Comparison of ENCODE assay signal across 21 cellular contexts in genomic region chr12:23472329-23472971, GRCh38.
DNase-seq lines count a peak whose midpoint lies in the region; FAIRE-seq and TF ChIP-seq lines count a peak whose summit lies in the region.
"Had no signal": no experiment of that assay in that cellular context is flagged by ENCODE, and none has a peak within 500 bp of the region (broad histone marks: within the 10 kb centered on the region; RNA-seq: fewer than 3 reads in every experiment).

No MANE protein-coding gene starts in this region.

- H3K36me3 Mint-ChIP-seq in type B pancreatic cell: peaks cover 10% of the 10 kb centered on the region
- no peaks in the 10 kb centered on the region for H3K36me3 Mint-ChIP-seq in activated CD4-positive, alpha-beta memory T cell treated with anti-CD3 and anti-CD28 coated beads for 36 hours
- H3K36me3 Mint-ChIP-seq: activated naive CD8-positive, alpha-beta T cell treated with anti-CD3 and anti-CD28 coated beads, Interleukin-2, amount 10 ng/mL, durations not matched to agents 7 days and 5 days; naive thymus-derived CD4-positive, alpha-beta T cell had no signal

- intact Hi-C loops in activated CD4-positive, alpha-beta memory T cell treated with anti-CD3 and anti-CD28 coated beads for 36 hours (cut with micrococcal nuclease): no loop called here

- TF ChIP-seq CTCF in type B pancreatic cell (conservative IDR thresholded peaks at IDR 0.05): no peak

- H3K9me3 Mint-ChIP-seq in type B pancreatic cell: peaks cover 12% of the 10 kb centered on the region
- H3K9me3 Mint-ChIP-seq in activated CD4-positive, alpha-beta memory T cell treated with anti-CD3 and anti-CD28 coated beads for 36 hours: peaks cover 17% of the 10 kb centered on the region

- H3K27me3 Mint-ChIP-seq in type B pancreatic cell: no peaks in the 10 kb centered on the region
- no peaks in the 10 kb centered on the region for H3K27me3 Mint-ChIP-seq in activated CD4-positive, alpha-beta memory T cell treated with anti-CD3 and anti-CD28 coated beads for 36 hours
- H3K27me3 Mint-ChIP-seq: activated CD4-positive, alpha-beta T cell treated with anti-CD3 and anti-CD28 coated beads, Interleukin-2, amount 10 ng/mL, durations not matched to agents 24 days and 14 days; activated T-helper 17 cell treated with anti-CD3 and anti-CD28 coated beads, Interleukin-2, amount 50 U/mL, for 72 hours; naive thymus-derived CD4-positive, alpha-beta T cell had no signal

- no peak for FAIRE-seq in H54 (lab: Jason Lieb, UNC)
- FAIRE-seq: endometrium, GM18507, islet of Langerhans had no signal

- CTCF ChIA-PET in activated CD4-positive, alpha-beta memory T cell treated with anti-CD3 and anti-CD28 coated beads for 36 hours (lab: Charles Lee): no interaction called here

- DNase-seq in NCI-H748 (lab: John Stamatoyannopoulos, UW; ENCODE audit: unreplicated experiment) (peak; percentile 31), NCI-H748 treated with DMSO at 0.1 percent for 48 hours (lab: John Stamatoyannopoulos, UW) (no peak), NCI-H510A treated with DMSO at 0.1 percent for 48 hours (lab: John Stamatoyannopoulos, UW) (peak; percentile 88), epithelial cell of prostate (ENCODE audit: low read depth, low spot score) (peak; percentile 39), type B pancreatic cell (ENCODE audit: extremely low spot score, unreplicated experiment) (no peak), H54 (ENCODE audit: insufficient read length, low spot score) (no peak), NCI-H2081 treated with DMSO at 0.1 percent for 48 hours (lab: John Stamatoyannopoulos, UW) (no peak)
- DNase-seq in activated CD4-positive, alpha-beta memory T cell treated with anti-CD3 and anti-CD28 coated beads for 36 hours: no peak
- DNase-seq: activated CD4-positive, alpha-beta T cell treated with anti-CD3 and anti-CD28 coated beads, Interleukin-2, amount 10 ng/mL, durations not matched to agents 24 days and 14 days; activated naive CD8-positive, alpha-beta T cell treated with anti-CD3 and anti-CD28 coated beads, Interleukin-2, amount 10 ng/mL, durations not matched to agents 7 days and 5 days; BE2C; colonic mucosa; mesenchymal stem cell; naive thymus-derived CD4-positive, alpha-beta T cell; NCI-H1436; NCI-H446 had no signal

- no peaks in the 10 kb centered on the region for H3K4me1 Mint-ChIP-seq in type B pancreatic cell (ENCODE audit: unreplicated experiment)
- H3K4me1 Mint-ChIP-seq in activated CD4-positive, alpha-beta memory T cell treated with anti-CD3 and anti-CD28 coated beads for 36 hours (ENCODE audit: low read depth): no peaks in the 10 kb centered on the region
- H3K4me1 Mint-ChIP-seq: activated CD4-positive, alpha-beta T cell treated with anti-CD3 and anti-CD28 coated beads, Interleukin-2, amount 10 ng/mL, durations not matched to agents 24 days and 14 days; activated naive CD8-positive, alpha-beta T cell treated with anti-CD3 and anti-CD28 coated beads, Interleukin-2, amount 10 ng/mL, durations not matched to agents 7 days and 5 days; activated T-helper 17 cell treated with anti-CD3 and anti-CD28 coated beads, Interleukin-2, amount 50 U/mL, for 72 hours; naive thymus-derived CD4-positive, alpha-beta T cell had no signal

- H3K4me3 Mint-ChIP-seq in type B pancreatic cell: no peak overlapping the region
- no peak overlapping the region for H3K4me3 Mint-ChIP-seq in activated CD4-positive, alpha-beta memory T cell treated with anti-CD3 and anti-CD28 coated beads for 36 hours
- H3K4me3 Mint-ChIP-seq: activated CD4-positive, alpha-beta T cell treated with anti-CD3 and anti-CD28 coated beads, Interleukin-2, amount 10 ng/mL, durations not matched to agents 24 days and 14 days; activated naive CD8-positive, alpha-beta T cell treated with anti-CD3 and anti-CD28 coated beads, Interleukin-2, amount 10 ng/mL, durations not matched to agents 7 days and 5 days; activated T-helper 17 cell treated with anti-CD3 and anti-CD28 coated beads, Interleukin-2, amount 50 U/mL, for 72 hours; naive thymus-derived CD4-positive, alpha-beta T cell had no signal

- H3K27ac Mint-ChIP-seq in type B pancreatic cell: peak overlapping the region; percentile 53
- no peak overlapping the region for H3K27ac Mint-ChIP-seq in activated CD4-positive, alpha-beta memory T cell treated with anti-CD3 and anti-CD28 coated beads for 36 hours
- H3K27ac Mint-ChIP-seq: activated CD4-positive, alpha-beta T cell treated with anti-CD3 and anti-CD28 coated beads, Interleukin-2, amount 10 ng/mL, durations not matched to agents 24 days and 14 days; activated naive CD8-positive, alpha-beta T cell treated with anti-CD3 and anti-CD28 coated beads, Interleukin-2, amount 10 ng/mL, durations not matched to agents 7 days and 5 days; activated T-helper 17 cell treated with anti-CD3 and anti-CD28 coated beads, Interleukin-2, amount 50 U/mL, for 72 hours; naive thymus-derived CD4-positive, alpha-beta T cell had no signal

- peak overlapping the region; percentile 87 for H3K27ac ChIP-seq in epithelial cell of prostate
- H3K27ac ChIP-seq: colonic mucosa, vagina had no signal

- POLR2A ChIA-PET in activated CD4-positive, alpha-beta memory T cell treated with anti-CD3 and anti-CD28 coated beads for 36 hours (lab: Charles Lee): no interaction called here

- no peak for TF ChIP-seq POLR2A in H54 (IDR thresholded peaks at IDR 0.05; ENCODE audit: low read depth, low read length)

Comparison
In these comparisons a context has a peak if more than half of its experiments do, and no peak if none do; other contexts are left out.
1. DNase-seq: peak in NCI-H748 (single experiment), NCI-H510A treated with DMSO at 0.1 percent for 48 hours (single experiment) and epithelial cell of prostate (single experiment); none in NCI-H748 treated with DMSO at 0.1 percent for 48 hours (single experiment), type B pancreatic cell (single experiment), H54 (single experiment), NCI-H2081 treated with DMSO at 0.1 percent for 48 hours (single experiment) and activated CD4-positive, alpha-beta memory T cell treated with anti-CD3 and anti-CD28 coated beads for 36 hours (single experiment).